In the genomic region with DNA sequence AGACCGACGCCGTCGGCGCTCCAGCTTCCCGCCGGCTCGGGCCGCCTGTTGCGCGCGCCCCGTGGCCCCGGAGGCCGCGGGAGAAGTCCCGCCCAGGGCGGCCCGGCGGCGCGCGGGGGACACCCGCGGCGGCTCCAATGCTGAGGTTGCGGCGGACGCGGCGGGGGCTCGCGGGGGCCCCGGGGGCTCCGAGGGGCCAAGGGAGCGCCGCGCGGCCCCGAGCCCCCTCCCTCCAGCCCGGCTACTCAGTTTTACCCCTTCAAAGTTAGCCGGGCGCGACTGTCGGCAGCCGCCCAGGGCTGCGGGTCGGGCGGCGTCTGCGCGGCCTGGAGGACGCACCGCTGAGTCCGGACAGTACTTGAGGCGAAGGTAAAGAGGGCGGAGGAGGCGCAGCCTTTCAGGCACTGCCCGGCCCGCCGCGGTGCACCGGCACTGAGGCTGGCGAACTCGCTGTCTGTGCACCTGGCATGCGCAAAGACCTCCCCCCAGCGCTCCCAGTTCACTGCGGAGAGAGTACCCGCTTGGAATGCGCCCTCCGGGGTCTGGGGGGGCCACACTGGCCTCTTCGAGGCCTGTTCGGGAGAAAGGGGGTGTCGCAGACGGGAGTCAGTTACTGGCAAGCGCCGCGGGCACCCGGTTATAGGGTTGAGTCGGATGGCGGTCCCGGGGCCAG, we compare ENCODE assay signal across 1 cellular context.
TF ChIP-seq lines count a peak whose summit lies in the region.

No MANE protein-coding gene starts in this region.

TF ChIP-seq in WTC11, 78 proteins besides CTCF, POLR2A, EP300 and RAD21 (continued from another document):
- TF ChIP-seq, protein P1, sequence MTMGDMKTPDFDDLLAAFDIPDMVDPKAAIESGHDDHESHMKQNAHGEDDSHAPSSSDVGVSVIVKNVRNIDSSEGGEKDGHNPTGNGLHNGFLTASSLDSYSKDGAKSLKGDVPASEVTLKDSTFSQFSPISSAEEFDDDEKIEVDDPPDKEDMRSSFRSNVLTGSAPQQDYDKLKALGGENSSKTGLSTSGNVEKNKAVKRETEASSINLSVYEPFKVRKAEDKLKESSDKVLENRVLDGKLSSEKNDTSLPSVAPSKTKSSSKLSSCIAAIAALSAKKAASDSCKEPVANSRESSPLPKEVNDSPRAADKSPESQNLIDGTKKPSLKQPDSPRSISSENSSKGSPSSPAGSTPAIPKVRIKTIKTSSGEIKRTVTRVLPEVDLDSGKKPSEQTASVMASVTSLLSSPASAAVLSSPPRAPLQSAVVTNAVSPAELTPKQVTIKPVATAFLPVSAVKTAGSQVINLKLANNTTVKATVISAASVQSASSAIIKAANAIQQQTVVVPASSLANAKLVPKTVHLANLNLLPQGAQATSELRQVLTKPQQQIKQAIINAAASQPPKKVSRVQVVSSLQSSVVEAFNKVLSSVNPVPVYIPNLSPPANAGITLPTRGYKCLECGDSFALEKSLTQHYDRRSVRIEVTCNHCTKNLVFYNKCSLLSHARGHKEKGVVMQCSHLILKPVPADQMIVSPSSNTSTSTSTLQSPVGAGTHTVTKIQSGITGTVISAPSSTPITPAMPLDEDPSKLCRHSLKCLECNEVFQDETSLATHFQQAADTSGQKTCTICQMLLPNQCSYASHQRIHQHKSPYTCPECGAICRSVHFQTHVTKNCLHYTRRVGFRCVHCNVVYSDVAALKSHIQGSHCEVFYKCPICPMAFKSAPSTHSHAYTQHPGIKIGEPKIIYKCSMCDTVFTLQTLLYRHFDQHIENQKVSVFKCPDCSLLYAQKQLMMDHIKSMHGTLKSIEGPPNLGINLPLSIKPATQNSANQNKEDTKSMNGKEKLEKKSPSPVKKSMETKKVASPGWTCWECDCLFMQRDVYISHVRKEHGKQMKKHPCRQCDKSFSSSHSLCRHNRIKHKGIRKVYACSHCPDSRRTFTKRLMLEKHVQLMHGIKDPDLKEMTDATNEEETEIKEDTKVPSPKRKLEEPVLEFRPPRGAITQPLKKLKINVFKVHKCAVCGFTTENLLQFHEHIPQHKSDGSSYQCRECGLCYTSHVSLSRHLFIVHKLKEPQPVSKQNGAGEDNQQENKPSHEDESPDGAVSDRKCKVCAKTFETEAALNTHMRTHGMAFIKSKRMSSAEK (CRISPR knock-in tag; IDR thresholded peaks at IDR 0.05; ENCODE audit: borderline replicate concordance) = no peak
- TF ChIP-seq GTF2I (CRISPR knock-in tag; conservative IDR thresholded peaks at IDR 0.05) (no peak), TCF7 (CRISPR knock-in tag; IDR thresholded peaks at IDR 0.05; ENCODE audit: low read depth) (no peak), ELF4 (CRISPR knock-in tag; IDR thresholded peaks at IDR 0.05; ENCODE audit: low read depth) (no peak), ZNF232 (CRISPR knock-in tag; IDR thresholded peaks at IDR 0.05) (no peak), ZNF138 (CRISPR knock-in tag; conservative IDR thresholded peaks at IDR 0.05) (no peak), FOXP1 (CRISPR knock-in tag; IDR thresholded peaks at IDR 0.05; ENCODE audit: borderline replicate concordance) (no peak), ZNF671 (CRISPR knock-in tag; IDR thresholded peaks at IDR 0.05) (no peak), TP53 (CRISPR knock-in tag; IDR thresholded peaks at IDR 0.05) (no peak)
- TF ChIP-seq, protein P2, sequence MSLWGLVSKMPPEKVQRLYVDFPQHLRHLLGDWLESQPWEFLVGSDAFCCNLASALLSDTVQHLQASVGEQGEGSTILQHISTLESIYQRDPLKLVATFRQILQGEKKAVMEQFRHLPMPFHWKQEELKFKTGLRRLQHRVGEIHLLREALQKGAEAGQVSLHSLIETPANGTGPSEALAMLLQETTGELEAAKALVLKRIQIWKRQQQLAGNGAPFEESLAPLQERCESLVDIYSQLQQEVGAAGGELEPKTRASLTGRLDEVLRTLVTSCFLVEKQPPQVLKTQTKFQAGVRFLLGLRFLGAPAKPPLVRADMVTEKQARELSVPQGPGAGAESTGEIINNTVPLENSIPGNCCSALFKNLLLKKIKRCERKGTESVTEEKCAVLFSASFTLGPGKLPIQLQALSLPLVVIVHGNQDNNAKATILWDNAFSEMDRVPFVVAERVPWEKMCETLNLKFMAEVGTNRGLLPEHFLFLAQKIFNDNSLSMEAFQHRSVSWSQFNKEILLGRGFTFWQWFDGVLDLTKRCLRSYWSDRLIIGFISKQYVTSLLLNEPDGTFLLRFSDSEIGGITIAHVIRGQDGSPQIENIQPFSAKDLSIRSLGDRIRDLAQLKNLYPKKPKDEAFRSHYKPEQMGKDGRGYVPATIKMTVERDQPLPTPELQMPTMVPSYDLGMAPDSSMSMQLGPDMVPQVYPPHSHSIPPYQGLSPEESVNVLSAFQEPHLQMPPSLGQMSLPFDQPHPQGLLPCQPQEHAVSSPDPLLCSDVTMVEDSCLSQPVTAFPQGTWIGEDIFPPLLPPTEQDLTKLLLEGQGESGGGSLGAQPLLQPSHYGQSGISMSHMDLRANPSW (CRISPR knock-in tag; conservative IDR thresholded peaks at IDR 0.05; ENCODE audit: low read depth) = no peak
- TF ChIP-seq, protein P3, sequence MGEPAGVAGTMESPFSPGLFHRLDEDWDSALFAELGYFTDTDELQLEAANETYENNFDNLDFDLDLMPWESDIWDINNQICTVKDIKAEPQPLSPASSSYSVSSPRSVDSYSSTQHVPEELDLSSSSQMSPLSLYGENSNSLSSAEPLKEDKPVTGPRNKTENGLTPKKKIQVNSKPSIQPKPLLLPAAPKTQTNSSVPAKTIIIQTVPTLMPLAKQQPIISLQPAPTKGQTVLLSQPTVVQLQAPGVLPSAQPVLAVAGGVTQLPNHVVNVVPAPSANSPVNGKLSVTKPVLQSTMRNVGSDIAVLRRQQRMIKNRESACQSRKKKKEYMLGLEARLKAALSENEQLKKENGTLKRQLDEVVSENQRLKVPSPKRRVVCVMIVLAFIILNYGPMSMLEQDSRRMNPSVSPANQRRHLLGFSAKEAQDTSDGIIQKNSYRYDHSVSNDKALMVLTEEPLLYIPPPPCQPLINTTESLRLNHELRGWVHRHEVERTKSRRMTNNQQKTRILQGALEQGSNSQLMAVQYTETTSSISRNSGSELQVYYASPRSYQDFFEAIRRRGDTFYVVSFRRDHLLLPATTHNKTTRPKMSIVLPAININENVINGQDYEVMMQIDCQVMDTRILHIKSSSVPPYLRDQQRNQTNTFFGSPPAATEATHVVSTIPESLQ (CRISPR knock-in tag; IDR thresholded peaks at IDR 0.05) = no peak
- TF ChIP-seq, protein P4, sequence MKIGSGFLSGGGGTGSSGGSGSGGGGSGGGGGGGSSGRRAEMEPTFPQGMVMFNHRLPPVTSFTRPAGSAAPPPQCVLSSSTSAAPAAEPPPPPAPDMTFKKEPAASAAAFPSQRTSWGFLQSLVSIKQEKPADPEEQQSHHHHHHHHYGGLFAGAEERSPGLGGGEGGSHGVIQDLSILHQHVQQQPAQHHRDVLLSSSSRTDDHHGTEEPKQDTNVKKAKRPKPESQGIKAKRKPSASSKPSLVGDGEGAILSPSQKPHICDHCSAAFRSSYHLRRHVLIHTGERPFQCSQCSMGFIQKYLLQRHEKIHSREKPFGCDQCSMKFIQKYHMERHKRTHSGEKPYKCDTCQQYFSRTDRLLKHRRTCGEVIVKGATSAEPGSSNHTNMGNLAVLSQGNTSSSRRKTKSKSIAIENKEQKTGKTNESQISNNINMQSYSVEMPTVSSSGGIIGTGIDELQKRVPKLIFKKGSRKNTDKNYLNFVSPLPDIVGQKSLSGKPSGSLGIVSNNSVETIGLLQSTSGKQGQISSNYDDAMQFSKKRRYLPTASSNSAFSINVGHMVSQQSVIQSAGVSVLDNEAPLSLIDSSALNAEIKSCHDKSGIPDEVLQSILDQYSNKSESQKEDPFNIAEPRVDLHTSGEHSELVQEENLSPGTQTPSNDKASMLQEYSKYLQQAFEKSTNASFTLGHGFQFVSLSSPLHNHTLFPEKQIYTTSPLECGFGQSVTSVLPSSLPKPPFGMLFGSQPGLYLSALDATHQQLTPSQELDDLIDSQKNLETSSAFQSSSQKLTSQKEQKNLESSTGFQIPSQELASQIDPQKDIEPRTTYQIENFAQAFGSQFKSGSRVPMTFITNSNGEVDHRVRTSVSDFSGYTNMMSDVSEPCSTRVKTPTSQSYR (CRISPR knock-in tag; IDR thresholded peaks at IDR 0.05) = no peak
- TF ChIP-seq, protein P5, sequence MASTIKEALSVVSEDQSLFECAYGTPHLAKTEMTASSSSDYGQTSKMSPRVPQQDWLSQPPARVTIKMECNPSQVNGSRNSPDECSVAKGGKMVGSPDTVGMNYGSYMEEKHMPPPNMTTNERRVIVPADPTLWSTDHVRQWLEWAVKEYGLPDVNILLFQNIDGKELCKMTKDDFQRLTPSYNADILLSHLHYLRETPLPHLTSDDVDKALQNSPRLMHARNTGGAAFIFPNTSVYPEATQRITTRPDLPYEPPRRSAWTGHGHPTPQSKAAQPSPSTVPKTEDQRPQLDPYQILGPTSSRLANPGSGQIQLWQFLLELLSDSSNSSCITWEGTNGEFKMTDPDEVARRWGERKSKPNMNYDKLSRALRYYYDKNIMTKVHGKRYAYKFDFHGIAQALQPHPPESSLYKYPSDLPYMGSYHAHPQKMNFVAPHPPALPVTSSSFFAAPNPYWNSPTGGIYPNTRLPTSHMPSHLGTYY (CRISPR knock-in tag; IDR thresholded peaks at IDR 0.05) = no peak
